27 cellular contexts compared by ENCODE assay signal in the genomic region with DNA sequence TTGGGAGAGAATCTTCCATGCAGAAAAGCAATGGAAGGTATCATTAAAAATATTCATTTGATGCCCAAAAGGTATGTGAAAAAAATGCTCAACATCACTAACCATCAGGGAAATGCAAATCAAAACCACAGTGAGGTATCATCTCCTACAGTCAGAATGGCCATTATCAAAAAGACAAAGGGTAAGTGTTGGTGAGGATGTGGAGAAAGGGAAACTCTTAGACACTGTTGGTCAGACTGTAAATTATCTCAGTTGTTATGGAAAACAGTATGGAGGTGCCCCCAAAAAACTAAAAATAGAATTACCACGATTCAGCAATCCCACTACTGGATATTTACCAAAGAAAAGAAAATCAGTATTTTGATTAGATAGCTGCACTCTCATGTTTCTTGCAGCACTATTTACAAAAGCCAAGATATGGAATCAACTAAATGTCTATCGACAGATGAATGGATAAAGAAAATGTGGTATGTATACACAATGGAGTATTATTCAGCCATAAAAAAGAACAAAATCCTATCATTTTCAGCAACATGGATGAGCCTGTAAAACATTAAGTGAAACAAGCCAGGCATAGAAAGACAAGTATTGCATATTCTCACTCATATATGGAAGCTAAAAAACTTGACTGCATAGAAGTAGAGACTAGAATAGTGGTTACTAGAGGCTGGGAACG.
"Had no signal": no experiment of that assay in that cellular context is flagged by ENCODE, and none has a peak within 500 bp of the region (broad histone marks: within the 10 kb centered on the region; RNA-seq: fewer than 3 reads in every experiment).

No MANE protein-coding gene starts in this region.

- DNase-seq: dermis blood vessel endothelial cell; effector memory CD4-positive, alpha-beta T cell; foreskin keratinocyte; heart left ventricle; kidney; left lung; mesenchymal stem cell; mucosa of descending colon; naive B cell; pancreas; retina; right lobe of liver; small intestine; stimulated activated CD4-positive, alpha-beta T cell treated with anti-CD3 and anti-CD28 coated beads, Interleukin-15, amount 100 ng/mL, for 24 hours; stimulated activated CD4-positive, alpha-beta T cell treated with anti-CD3 and anti-CD28 coated beads, Interleukin-2, amount 100 ng/mL, for 48 hours; stimulated activated naive CD4-positive, alpha-beta T cell; stimulated activated naive CD8-positive, alpha-beta T cell treated with anti-CD3 and anti-CD28 coated beads, Interleukin-15, amount 100 ng/mL, for 72 hours; transverse colon; upper lobe of right lung; uterus had no signal

- H3K4me3 ChIP-seq: esophagus muscularis mucosa, gastroesophageal sphincter, heart left ventricle, hepatocyte, left lung, mucosa of descending colon, pancreas, right lobe of liver, suprapubic skin, transverse colon, upper lobe of right lung, uterus had no signal

- FAIRE-seq: endothelial cell of umbilical vein, kidney, pancreas, small intestine had no signal

- H3K27me3 ChIP-seq: esophagus muscularis mucosa, foreskin keratinocyte, gastroesophageal sphincter, heart left ventricle, hepatocyte, left lung, neutrophil, pancreas, right lobe of liver, suprapubic skin, transverse colon, upper lobe of right lung, uterus had no signal

- H3K27ac ChIP-seq: esophagus muscularis mucosa, foreskin keratinocyte, gastroesophageal sphincter, heart left ventricle, left lung, neutrophil, pancreas, right lobe of liver, suprapubic skin, transverse colon, upper lobe of right lung, uterus had no signal

- H3K4me1 ChIP-seq: foreskin keratinocyte, pancreas, right lobe of liver, suprapubic skin, upper lobe of right lung, uterus had no signal

- H3K36me3 ChIP-seq: esophagus muscularis mucosa, gastroesophageal sphincter, left lung, neutrophil, pancreas, right lobe of liver, suprapubic skin, transverse colon, upper lobe of right lung, uterus had no signal

- H2AFZ ChIP-seq: hepatocyte had no signal

- ATAC-seq: foreskin keratinocyte; gastroesophageal sphincter; heart left ventricle; mucosa of descending colon; natural killer cell treated with Interleukin-12 subunit alpha and Interleukin-12 subunit beta and Interleukin-15 and Interleukin-18, amount 100 ng/mL, for 72 hours; pancreas; right lobe of liver; stimulated activated naive CD8-positive, alpha-beta T cell treated with anti-CD3 and anti-CD28 coated beads, Interleukin-15, amount 100 ng/mL, for 72 hours had no signal

- H3K9me3 ChIP-seq: esophagus muscularis mucosa, gastroesophageal sphincter, heart left ventricle, left lung, mucosa of descending colon, neutrophil, pancreas, right lobe of liver, suprapubic skin, transverse colon, upper lobe of right lung, uterus had no signal
